2 cellular contexts compared by ENCODE assay signal in the genomic region with DNA sequence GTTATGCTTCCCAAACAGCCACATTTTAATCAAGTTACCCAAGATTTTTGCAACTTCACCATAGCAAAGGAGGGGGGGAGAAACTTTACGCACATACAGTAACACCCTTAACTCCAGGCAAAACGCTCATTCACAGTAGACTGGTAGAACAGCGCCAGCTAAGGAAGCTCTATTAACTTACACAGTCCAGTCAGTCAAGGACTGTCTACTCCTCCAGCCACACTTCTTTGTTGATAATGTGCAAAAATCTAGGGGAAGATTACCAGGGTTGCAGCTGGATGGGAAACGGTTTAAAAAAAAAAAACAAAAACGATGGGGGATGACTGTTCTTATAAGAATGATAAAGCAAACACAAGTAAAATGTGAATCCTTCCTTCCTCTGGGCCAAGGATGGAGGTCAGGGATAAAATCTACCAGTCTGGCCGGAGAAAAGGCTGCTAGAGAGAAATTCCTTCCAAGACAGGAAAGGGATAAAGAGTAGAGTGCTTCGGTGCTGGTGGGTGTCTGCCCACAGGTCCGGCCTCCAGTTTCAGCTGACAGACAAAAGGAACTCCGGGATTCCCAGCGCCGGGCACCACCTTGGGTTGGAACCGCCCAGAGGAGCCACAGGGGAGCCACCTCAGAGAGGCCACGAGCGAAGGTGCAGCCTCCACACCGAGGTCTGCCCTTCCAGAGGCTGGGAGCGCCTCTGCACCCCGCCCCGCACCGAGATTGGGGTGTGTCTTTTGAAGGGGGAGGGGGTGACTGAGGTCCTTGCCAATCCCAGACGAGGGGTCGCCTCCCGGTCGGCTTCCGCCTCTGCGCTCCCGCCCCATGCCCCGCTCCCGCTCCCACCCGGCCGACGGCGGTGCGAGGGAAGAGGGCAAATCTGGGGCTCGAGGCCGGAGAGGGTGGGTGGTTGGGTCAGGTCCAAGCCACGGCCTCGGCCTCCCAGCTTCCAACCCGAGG.
TF ChIP-seq lines count a peak whose summit lies in the region.

No MANE protein-coding gene starts in this region.

TF ChIP-seq in HEK293, 187 proteins besides CTCF, POLR2A, EP300 and RAD21 (continued from another document and continues in another):
- TF ChIP-seq ZNF707 (tag by site-specific recombination; IDR thresholded peaks at IDR 0.05) (no peak), ZBTB44 (tag by site-specific recombination; IDR thresholded peaks at IDR 0.05) (no peak), ZNF394 (tag by site-specific recombination; IDR thresholded peaks at IDR 0.05; ENCODE audit: borderline replicate concordance) (no peak), ZNF501 (tag by site-specific recombination; IDR thresholded peaks at IDR 0.05) (peak; percentile 49; the same call in 1 of the 2 replicates), ZNF623 (tag by site-specific recombination; IDR thresholded peaks at IDR 0.05) (no peak), KLF8 (tag by site-specific recombination; IDR thresholded peaks at IDR 0.05) (peak; percentile 82), ZNF302 (tag by site-specific recombination; IDR thresholded peaks at IDR 0.05; ENCODE audit: low read depth) (no peak), ZNF16 (tag by site-specific recombination; IDR thresholded peaks at IDR 0.05; ENCODE audit: low read depth) (no peak), TRIM28 (IDR thresholded peaks at IDR 0.05; ENCODE audit: borderline replicate concordance, low read length) (no peak), ZNF121 (tag by site-specific recombination; IDR thresholded peaks at IDR 0.05) (no peak), ZNF311 (tag by site-specific recombination; IDR thresholded peaks at IDR 0.05; ENCODE audit: borderline replicate concordance) (no peak), INSM2 (tag by site-specific recombination; IDR thresholded peaks at IDR 0.05) (no peak), RBAK (tag by site-specific recombination; IDR thresholded peaks at IDR 0.05) (no peak), YY2 (tag by site-specific recombination; IDR thresholded peaks at IDR 0.05) (no peak), ZNF37A (tag by site-specific recombination; IDR thresholded peaks at IDR 0.05) (no peak), KLF9 (tag by site-specific recombination; IDR thresholded peaks at IDR 0.05; ENCODE audit: low read depth) (peak; percentile 62; the same call in 1 of the 2 replicates), ZNF114 (tag by site-specific recombination; IDR thresholded peaks at IDR 0.05) (no peak), ZNF146 (tag by site-specific recombination; IDR thresholded peaks at IDR 0.05) (no peak), ZNF621 (tag by site-specific recombination; IDR thresholded peaks at IDR 0.05) (no peak), ZNF175 (tag by site-specific recombination; IDR thresholded peaks at IDR 0.05) (no peak), KLF16 (tag by site-specific recombination; IDR thresholded peaks at IDR 0.05) (no peak; the same call in 1 of the 2 replicates), ZBTB48 (tag by site-specific recombination; IDR thresholded peaks at IDR 0.05) (no peak), ZNF529 (tag by site-specific recombination; IDR thresholded peaks at IDR 0.05; ENCODE audit: insufficient replicate concordance) (no peak), ZNF335 (tag by site-specific recombination; conservative IDR thresholded peaks at IDR 0.05) (peak; percentile 60), EGR2 (tag by site-specific recombination; IDR thresholded peaks at IDR 0.05; ENCODE audit: low read depth) (peak; percentile 61), ZNF544 (tag by site-specific recombination; IDR thresholded peaks at IDR 0.05) (no peak), REPIN1 (tag by site-specific recombination; IDR thresholded peaks at IDR 0.05; ENCODE audit: low read depth) (no peak)
- TF ChIP-seq, protein P1, sequence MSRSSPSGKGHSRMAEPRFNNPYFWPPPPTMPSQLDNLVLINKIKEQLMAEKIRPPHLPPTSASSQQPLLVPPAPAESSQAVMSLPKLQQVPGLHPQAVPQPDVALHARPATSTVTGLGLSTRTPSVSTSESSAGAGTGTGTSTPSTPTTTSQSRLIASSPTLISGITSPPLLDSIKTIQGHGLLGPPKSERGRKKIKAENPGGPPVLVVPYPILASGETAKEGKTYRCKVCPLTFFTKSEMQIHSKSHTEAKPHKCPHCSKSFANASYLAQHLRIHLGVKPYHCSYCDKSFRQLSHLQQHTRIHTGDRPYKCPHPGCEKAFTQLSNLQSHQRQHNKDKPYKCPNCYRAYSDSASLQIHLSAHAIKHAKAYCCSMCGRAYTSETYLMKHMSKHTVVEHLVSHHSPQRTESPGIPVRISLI (tag by site-specific recombination; IDR thresholded peaks at IDR 0.05): no peak
- TF ChIP-seq, protein P2, sequence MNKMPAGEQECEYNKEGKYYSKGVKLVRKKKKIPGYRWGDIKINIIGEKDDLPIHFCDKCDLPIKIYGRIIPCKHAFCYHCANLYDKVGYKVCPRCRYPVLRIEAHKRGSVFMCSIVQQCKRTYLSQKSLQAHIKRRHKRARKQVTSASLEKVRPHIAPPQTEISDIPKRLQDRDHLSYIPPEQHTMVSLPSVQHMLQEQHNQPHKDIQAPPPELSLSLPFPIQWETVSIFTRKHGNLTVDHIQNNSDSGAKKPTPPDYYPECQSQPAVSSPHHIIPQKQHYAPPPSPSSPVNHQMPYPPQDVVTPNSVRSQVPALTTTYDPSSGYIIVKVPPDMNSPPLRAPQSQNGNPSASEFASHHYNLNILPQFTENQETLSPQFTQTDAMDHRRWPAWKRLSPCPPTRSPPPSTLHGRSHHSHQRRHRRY (tag by site-specific recombination; IDR thresholded peaks at IDR 0.05): no peak

TF ChIP-seq in HepG2, 621 proteins besides CTCF, POLR2A, EP300 and RAD21 (continued from another document and continues in another):
- TF ChIP-seq ZFP91 (CRISPR knock-in tag; IDR thresholded peaks at IDR 0.05; ENCODE audit: borderline replicate concordance) (peak; percentile 55; the same call in 1 of the 2 replicates), SMAD1 (CRISPR knock-in tag; IDR thresholded peaks at IDR 0.05; ENCODE audit: borderline replicate concordance, low read depth) (no peak), MXI1 (IDR thresholded peaks at IDR 0.05; ENCODE audit: borderline replicate concordance, low read depth, low read length) (no peak), DMAP1 (CRISPR knock-in tag; IDR thresholded peaks at IDR 0.05) (no peak; the same call in 1 of the 2 replicates), THYN1 (CRISPR knock-in tag; IDR thresholded peaks at IDR 0.05; ENCODE audit: borderline replicate concordance, low read depth) (no peak), SRY (CRISPR knock-in tag; IDR thresholded peaks at IDR 0.05) (0 out of 2 replicates have a peak, but pooled peaks have one; percentile 42), ZNF790 (CRISPR knock-in tag; IDR thresholded peaks at IDR 0.05; ENCODE audit: borderline replicate concordance) (peak; percentile 78; the same call in 1 of the 2 replicates), ZNF883 (CRISPR knock-in tag; IDR thresholded peaks at IDR 0.05; ENCODE audit: not compliant biosample characterization) (peak; percentile 15), PRMT3 (CRISPR knock-in tag; IDR thresholded peaks at IDR 0.05; ENCODE audit: borderline replicate concordance, low read depth) (no peak), SALL1 (CRISPR knock-in tag; IDR thresholded peaks at IDR 0.05) (peak; percentile 65; the same call in 1 of the 2 replicates), HIC2 (CRISPR knock-in tag; IDR thresholded peaks at IDR 0.05; ENCODE audit: low read depth) (peak; percentile 38; the same call in 1 of the 2 replicates), MIER2 (CRISPR knock-in tag; IDR thresholded peaks at IDR 0.05) (no peak), ZC3H13 (CRISPR knock-in tag; IDR thresholded peaks at IDR 0.05) (0 out of 2 replicates have a peak, but pooled peaks have one; percentile 14), ERF (CRISPR knock-in tag; IDR thresholded peaks at IDR 0.05) (peak; percentile 36; the same call in 1 of the 2 replicates), HNRNPUL1 (IDR thresholded peaks at IDR 0.05; ENCODE audit: low read depth, low read length) (no peak)
- TF ChIP-seq, protein P3, sequence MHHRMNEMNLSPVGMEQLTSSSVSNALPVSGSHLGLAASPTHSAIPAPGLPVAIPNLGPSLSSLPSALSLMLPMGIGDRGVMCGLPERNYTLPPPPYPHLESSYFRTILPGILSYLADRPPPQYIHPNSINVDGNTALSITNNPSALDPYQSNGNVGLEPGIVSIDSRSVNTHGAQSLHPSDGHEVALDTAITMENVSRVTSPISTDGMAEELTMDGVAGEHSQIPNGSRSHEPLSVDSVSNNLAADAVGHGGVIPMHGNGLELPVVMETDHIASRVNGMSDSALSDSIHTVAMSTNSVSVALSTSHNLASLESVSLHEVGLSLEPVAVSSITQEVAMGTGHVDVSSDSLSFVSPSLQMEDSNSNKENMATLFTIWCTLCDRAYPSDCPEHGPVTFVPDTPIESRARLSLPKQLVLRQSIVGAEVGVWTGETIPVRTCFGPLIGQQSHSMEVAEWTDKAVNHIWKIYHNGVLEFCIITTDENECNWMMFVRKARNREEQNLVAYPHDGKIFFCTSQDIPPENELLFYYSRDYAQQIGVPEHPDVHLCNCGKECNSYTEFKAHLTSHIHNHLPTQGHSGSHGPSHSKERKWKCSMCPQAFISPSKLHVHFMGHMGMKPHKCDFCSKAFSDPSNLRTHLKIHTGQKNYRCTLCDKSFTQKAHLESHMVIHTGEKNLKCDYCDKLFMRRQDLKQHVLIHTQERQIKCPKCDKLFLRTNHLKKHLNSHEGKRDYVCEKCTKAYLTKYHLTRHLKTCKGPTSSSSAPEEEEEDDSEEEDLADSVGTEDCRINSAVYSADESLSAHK (CRISPR knock-in tag; IDR thresholded peaks at IDR 0.05; ENCODE audit: borderline replicate concordance): no peak
- TF ChIP-seq, protein P4, sequence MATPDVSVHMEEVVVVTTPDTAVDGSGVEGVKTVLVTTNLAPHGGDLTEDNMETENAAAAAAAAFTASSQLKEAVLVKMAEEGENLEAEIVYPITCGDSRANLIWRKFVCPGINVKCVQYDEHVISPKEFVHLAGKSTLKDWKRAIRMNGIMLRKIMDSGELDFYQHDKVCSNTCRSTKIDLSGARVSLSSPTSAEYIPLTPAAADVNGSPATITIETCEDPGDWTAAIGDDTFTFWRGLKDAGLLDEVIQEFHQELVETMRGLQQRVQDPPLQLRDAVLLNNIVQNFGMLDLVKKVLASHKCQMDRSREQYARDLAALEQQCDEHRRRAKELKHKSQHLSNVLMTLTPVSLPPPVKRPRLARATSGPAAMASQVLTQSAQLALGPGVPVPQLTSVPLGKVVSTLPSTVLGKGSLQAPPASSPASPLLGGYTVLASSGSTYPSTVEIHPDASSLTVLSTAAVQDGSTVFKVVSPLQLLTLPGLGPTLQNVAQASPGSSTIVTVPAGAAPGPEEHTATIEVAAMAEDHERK (CRISPR knock-in tag; IDR thresholded peaks at IDR 0.05; ENCODE audit: low read depth): no peak
- TF ChIP-seq, protein P5, sequence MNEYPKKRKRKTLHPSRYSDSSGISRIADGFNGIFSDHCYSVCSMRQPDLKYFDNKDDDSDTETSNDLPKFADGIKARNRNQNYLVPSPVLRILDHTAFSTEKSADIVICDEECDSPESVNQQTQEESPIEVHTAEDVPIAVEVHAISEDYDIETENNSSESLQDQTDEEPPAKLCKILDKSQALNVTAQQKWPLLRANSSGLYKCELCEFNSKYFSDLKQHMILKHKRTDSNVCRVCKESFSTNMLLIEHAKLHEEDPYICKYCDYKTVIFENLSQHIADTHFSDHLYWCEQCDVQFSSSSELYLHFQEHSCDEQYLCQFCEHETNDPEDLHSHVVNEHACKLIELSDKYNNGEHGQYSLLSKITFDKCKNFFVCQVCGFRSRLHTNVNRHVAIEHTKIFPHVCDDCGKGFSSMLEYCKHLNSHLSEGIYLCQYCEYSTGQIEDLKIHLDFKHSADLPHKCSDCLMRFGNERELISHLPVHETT (CRISPR knock-in tag; conservative IDR thresholded peaks at IDR 0.05): 0 out of 2 replicates have a peak, but pooled peaks have one; percentile 34
- TF ChIP-seq, protein P6, sequence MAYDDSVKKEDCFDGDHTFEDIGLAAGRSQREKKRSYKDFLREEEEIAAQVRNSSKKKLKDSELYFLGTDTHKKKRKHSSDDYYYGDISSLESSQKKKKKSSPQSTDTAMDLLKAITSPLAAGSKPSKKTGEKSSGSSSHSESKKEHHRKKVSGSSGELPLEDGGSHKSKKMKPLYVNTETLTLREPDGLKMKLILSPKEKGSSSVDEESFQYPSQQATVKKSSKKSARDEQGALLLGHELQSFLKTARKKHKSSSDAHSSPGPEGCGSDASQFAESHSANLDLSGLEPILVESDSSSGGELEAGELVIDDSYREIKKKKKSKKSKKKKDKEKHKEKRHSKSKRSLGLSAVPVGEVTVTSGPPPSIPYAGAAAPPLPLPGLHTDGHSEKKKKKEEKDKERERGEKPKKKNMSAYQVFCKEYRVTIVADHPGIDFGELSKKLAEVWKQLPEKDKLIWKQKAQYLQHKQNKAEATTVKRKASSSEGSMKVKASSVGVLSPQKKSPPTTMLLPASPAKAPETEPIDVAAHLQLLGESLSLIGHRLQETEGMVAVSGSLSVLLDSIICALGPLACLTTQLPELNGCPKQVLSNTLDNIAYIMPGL (CRISPR knock-in tag; IDR thresholded peaks at IDR 0.05; ENCODE audit: borderline replicate concordance in 1 of 2, low read depth in 1 of 2): peak in 1 of 2 experiments; percentile 43; a peak in 2 of 4 replicates
